In genomic region chr2:58715344-58715743, GRCh38 we compare ENCODE assay signal across 35 cellular contexts.
"Had no signal": no experiment of that assay in that cellular context is flagged by ENCODE, and none has a peak within 500 bp of the region (broad histone marks: within the 10 kb centered on the region; RNA-seq: fewer than 3 reads in every experiment).

No MANE protein-coding gene starts in this region.

- H3K9ac ChIP-seq: KMS-11 had no signal

- H3K27ac ChIP-seq: KMS-11 had no signal

- H3K36me3 ChIP-seq: MG63 had no signal

- H3K9me3 ChIP-seq: MG63 had no signal

- DNase-seq: Karpas-422, Kasumi-1, KG1, MG63, MM.1S, MV-4-11, NCI-H1048, NCI-H1092, NCI-H1092 treated with DMSO at 0.1 percent for 48 hours, NCI-H1105, NCI-H1105 treated with DMSO at 0.1 percent for 48 hours, NCI-H1417, NCI-H1417 treated with DMSO at 0.1 percent for 48 hours, NCI-H1436, NCI-H1436 treated with DMSO at 0.1 percent for 48 hours, NCI-H146, NCI-H1694, NCI-H1694 treated with DMSO at 0.1 percent for 48 hours, NCI-H187, NCI-H187 treated with DMSO at 0.1 percent for 48 hours, NCI-H1930, NCI-H2029, NCI-H2029 treated with DMSO at 0.1 percent for 48 hours, NCI-H2081, NCI-H2081 treated with DMSO at 0.1 percent for 48 hours, NCI-H2107, NCI-H2171, NCI-H2171 treated with DMSO at 0.1 percent for 48 hours, NCI-H2227 treated with DMSO at 0.1 percent for 48 hours, NCI-H226, NCI-H345, NCI-H446, NCI-H446 treated with DMSO at 0.1 percent for 48 hours, NCI-H510A had no signal

- H3K4me3 ChIP-seq: MG63 had no signal

- H3K4me2 ChIP-seq: KMS-11 had no signal
